ENCODE assay signal across 8 cellular contexts in the genomic region with DNA sequence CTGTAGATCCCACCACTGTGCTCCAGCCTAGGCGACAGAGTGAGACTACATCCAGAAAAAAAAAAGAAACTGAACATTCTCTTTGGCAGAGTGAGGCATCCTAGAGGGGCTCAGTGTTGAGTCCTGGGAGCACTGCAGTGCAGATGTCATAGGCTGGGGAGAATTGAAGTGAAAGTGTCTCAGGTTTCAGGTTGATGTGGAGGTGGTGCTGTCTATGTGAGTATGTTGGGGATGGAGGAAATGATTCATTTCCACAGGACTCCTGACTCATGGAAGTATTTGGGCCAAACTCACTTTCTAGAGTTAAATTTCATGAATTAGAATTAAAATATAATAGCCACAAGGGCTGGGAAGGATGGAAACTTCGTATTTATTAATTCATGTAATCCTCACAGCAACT.
A peak's percentile ranks its signal among the peaks of the same experiment; 100 is the strongest.
DNase-seq lines count a peak whose midpoint lies in the region; ATAC-seq lines count a peak whose summit lies in the region.

No MANE protein-coding gene starts in this region.

- ATAC-seq in GM18511 (IDR thresholded peaks at IDR 0.05; ENCODE audit: unreplicated experiment), result peak; percentile 52

- DNase-seq in HT1080 (ENCODE audit: low read depth) (peak; percentile 98), dedifferentiated amniotic fluid mesenchymal stem cell (ENCODE audit: extremely low spot score) (peak; percentile 49), SIG-M5 treated with dmso at 0.1 percent for 504 hours (lab: John Stamatoyannopoulos, UW; ENCODE audit: unreplicated experiment) (no peak), AML-193 (lab: John Stamatoyannopoulos, UW) (no peak)
- DNase-seq in stimulated activated CD4-positive, alpha-beta T cell treated with anti-CD3 and anti-CD28 coated beads, Interleukin-2, amount 100 ng/mL, for 48 hours, result peak; percentile 7 to 8
- no peak for DNase-seq in activated effector memory CD4-positive, alpha-beta T cell treated with anti-CD3 and anti-CD28 coated beads, Interleukin-2, amount 50 U/mL, for 16 hours
- DNase-seq in stimulated activated naive CD4-positive, alpha-beta T cell treated with Interleukin-2 at 50 U/mL for 16 hours (lab: John Stamatoyannopoulos, UW), result no peak

Comparison
In these comparisons a context has a peak if more than half of its experiments do, and no peak if none do; other contexts are left out.
1. DNase-seq: peak in HT1080 (single experiment), dedifferentiated amniotic fluid mesenchymal stem cell (single experiment) and stimulated activated CD4-positive, alpha-beta T cell treated with anti-CD3 and anti-CD28 coated beads, Interleukin-2, amount 100 ng/mL, for 48 hours (2 of 2); none in SIG-M5 treated with dmso at 0.1 percent for 504 hours (single experiment), activated effector memory CD4-positive, alpha-beta T cell treated with anti-CD3 and anti-CD28 coated beads, Interleukin-2, amount 50 U/mL, for 16 hours (single experiment), AML-193 (0 of 2) and stimulated activated naive CD4-positive, alpha-beta T cell treated with Interleukin-2 at 50 U/mL for 16 hours (single experiment).